ENCODE assay signal across 9 cellular contexts in genomic region chr6:151763938-151764680, GRCh38. TPM values are rescaled to one million over a fixed set of nuclear protein-coding genes. Genes with fewer than 3 reads are reported as not detected.
DNase-seq lines count a peak whose midpoint lies in the region; ATAC-seq, FAIRE-seq and TF ChIP-seq lines count a peak whose summit lies in the region.
"Had no signal": no experiment of that assay in that cellular context is flagged by ENCODE, and none has a peak within 500 bp of the region (broad histone marks: within the 10 kb centered on the region; RNA-seq: fewer than 3 reads in every experiment).

No MANE protein-coding gene starts in this region.

- peak overlapping the region; percentile 4 to 34; a peak in 3 of 4 replicates for H3K4me3 ChIP-seq in HCT116 (replicated peaks in 1 of 2; ENCODE audit: low read depth in 1 of 2, low read length in 2 of 2)
- H3K4me3 ChIP-seq: BLaER1 treated with 17β-estradiol and CSF1 and Interleukin-3, amounts not matched to agents 10 nM and 100 nM had no signal

- H3K27me3 Mint-ChIP-seq in activated CD4-positive, alpha-beta T cell treated with anti-CD3 and anti-CD28 coated beads, Interleukin-2, amount 10 ng/mL, durations not matched to agents 24 days and 14 days, result peaks cover 17% of the 10 kb centered on the region

- TF ChIP-seq POLR2A in HCT116 (IDR thresholded peaks at IDR 0.05; ENCODE audit: borderline replicate concordance, extremely low read depth, insufficient read depth, insufficient read length), result no peak

- CTCF ChIA-PET in HCT116 (lab: Charles Lee), result interaction anchor here (1.4 to 2.9 kb wide), 5 partner anchors 88 to 538 kb away, joined by 4 to 44 read pairs (median 6); no protein-coding TSS in a partner anchor

- H3K27ac ChIP-seq in HCT116 (ENCODE audit: low read depth, low read length), result no peak overlapping the region
- H3K27ac ChIP-seq: BLaER1 treated with 17β-estradiol and CSF1 and Interleukin-3, amounts not matched to agents 10 nM and 100 nM had no signal

- H3K4me3 Mint-ChIP-seq in activated CD4-positive, alpha-beta T cell treated with anti-CD3 and anti-CD28 coated beads, Interleukin-2, amount 10 ng/mL, durations not matched to agents 24 days and 14 days, result peak overlapping the region; percentile 3

- no peaks in the 10 kb centered on the region for H3K27me3 ChIP-seq in HCT116 (ENCODE audit: insufficient read depth, low read length)
- H3K27me3 ChIP-seq: BLaER1 treated with 17β-estradiol and CSF1 and Interleukin-3, amounts not matched to agents 10 nM and 100 nM had no signal

- H3K27ac Mint-ChIP-seq in activated CD4-positive, alpha-beta T cell treated with anti-CD3 and anti-CD28 coated beads, Interleukin-2, amount 10 ng/mL, durations not matched to agents 24 days and 14 days, result no peak overlapping the region

- peaks cover 0 to 21% of the 10 kb centered on the region in 2 experiments; a peak in 2 of 4 replicates for H3K4me1 ChIP-seq in HCT116 (ENCODE audit: control insufficient read depth in 1 of 2, insufficient read depth in 2 of 2, low read length in 2 of 2)

- H3K9me2 ChIP-seq in HCT116 (ENCODE audit: insufficient read depth), result no peaks in the 10 kb centered on the region

- H3K36me3 ChIP-seq in HCT116 (ENCODE audit: control insufficient read depth in 1 of 2, insufficient read depth in 2 of 2, low read length in 2 of 2), result no peaks in the 10 kb centered on the region
- H3K36me3 ChIP-seq: BLaER1 treated with 17β-estradiol and CSF1 and Interleukin-3, amounts not matched to agents 10 nM and 100 nM had no signal

- peak; percentile 82 to 96 (median 92) for TF ChIP-seq CTCF in HCT116 (IDR thresholded peaks at IDR 0.05 in 2 of 3, conservative IDR thresholded peaks at IDR 0.05 in 1 of 3; ENCODE audit: borderline replicate concordance in 1 of 3, insufficient read depth in 1 of 3, low read depth in 2 of 3, low read length in 2 of 3)

- H3K9me3 ChIP-seq in HCT116 (ENCODE audit: control insufficient read depth in 1 of 2, insufficient read depth in 1 of 2, low read depth in 1 of 2, low read length in 2 of 2), result no peaks in the 10 kb centered on the region
- H3K9me3 ChIP-seq: BLaER1 treated with 17β-estradiol and CSF1 and Interleukin-3, amounts not matched to agents 10 nM and 100 nM had no signal

- intact Hi-C loops in HCT116 (cut with micrococcal nuclease), result loop anchor here (1.0 to 5.0 kb wide), 2 partner anchors 87 to 504 kb away; no protein-coding TSS in a partner anchor
- intact Hi-C loops in activated CD4-positive, alpha-beta T cell treated with anti-CD3 and anti-CD28 coated beads, Interleukin-2, amount 10 ng/mL, durations not matched to agents 24 days and 14 days (cut with micrococcal nuclease), result loop anchor here (2.0 kb wide), 1 partner anchor 73 kb away; no protein-coding TSS in a partner anchor

- RAD21 ChIA-PET in HCT116 (lab: Charles Lee; ENCODE audit: low non-redundant PET in 1 of 2, low total read pairs in 2 of 2, uncharacterized antibody in 2 of 2, unreplicated experiment in 2 of 2), result interaction anchor here in 1 of 2 experiments (1.8 kb wide), 1 partner anchor 361 kb away, joined by 11 read pairs; no protein-coding TSS in a partner anchor

- DNase-seq in NCI-H1417 (lab: John Stamatoyannopoulos, UW), result peak in 2 of 3 experiments; percentile 31 to 68
- DNase-seq in NCI-H1417 treated with DMSO at 0.1 percent for 48 hours (lab: John Stamatoyannopoulos, UW), result no peak
- peak; percentile 53 for DNase-seq in HCT116 (ENCODE audit: low read depth, low spot score)
- peak; percentile 55 for DNase-seq in LoVo (ENCODE audit: low spot score)
- DNase-seq in activated CD4-positive, alpha-beta T cell treated with anti-CD3 and anti-CD28 coated beads, Interleukin-2, amount 10 ng/mL, durations not matched to agents 24 days and 14 days, result peak; percentile 74
- DNase-seq in medulla oblongata (ENCODE audit: extremely low spot score), result peak; percentile 76
- peak; percentile 58 for DNase-seq in stimulated activated CD8-positive, alpha-beta memory T cell treated with anti-CD3 and anti-CD28 coated beads, Interleukin-4, amount 100 ng/mL, for 48 hours

- no TSS peak for BruUV-seq in HCT116 (replicated peaks; lab: Mats Ljungman, UMichigan)

- peak overlapping the region; percentile 100 for H2AFZ ChIP-seq in HCT116 (ENCODE audit: low read depth, low read length, poor library complexity, severe bottlenecking)

- H3K4me2 ChIP-seq in HCT116 (ENCODE audit: low read length), result peak overlapping the region; percentile 66

- peak; percentile 61 for FAIRE-seq in endometrium (lab: Jason Lieb, UNC)

- peak; percentile 72 for TF ChIP-seq RAD21 in HCT116 (IDR thresholded peaks at IDR 0.05; ENCODE audit: low read depth)

- H4K20me1 ChIP-seq in HCT116 (ENCODE audit: insufficient read depth), result no peaks in the 10 kb centered on the region
- H4K20me1 ChIP-seq: BLaER1 treated with 17β-estradiol and CSF1 and Interleukin-3, amounts not matched to agents 10 nM and 100 nM had no signal

- no peaks in the 10 kb centered on the region for H3K79me2 ChIP-seq in HCT116 (ENCODE audit: insufficient read depth, low read length)

- ATAC-seq in HCT116, result peak; percentile 95

- H3K9me3 Mint-ChIP-seq in activated CD4-positive, alpha-beta T cell treated with anti-CD3 and anti-CD28 coated beads, Interleukin-2, amount 10 ng/mL, durations not matched to agents 24 days and 14 days, result no peaks in the 10 kb centered on the region

- H3K36me3 Mint-ChIP-seq in activated CD4-positive, alpha-beta T cell treated with anti-CD3 and anti-CD28 coated beads, Interleukin-2, amount 10 ng/mL, durations not matched to agents 24 days and 14 days (ENCODE audit: low read depth), result no peaks in the 10 kb centered on the region

- POLR2A ChIA-PET in HCT116 (lab: Charles Lee), result interaction anchor here (1.5 kb wide), 1 partner anchor 360 kb away, joined by 5 read pairs; no protein-coding TSS in a partner anchor

- H3K9ac ChIP-seq in HCT116 (ENCODE audit: low read length), result no peak overlapping the region
- H3K9ac ChIP-seq: BLaER1 treated with 17β-estradiol and CSF1 and Interleukin-3, amounts not matched to agents 10 nM and 100 nM had no signal

- H3K4me1 Mint-ChIP-seq in activated CD4-positive, alpha-beta T cell treated with anti-CD3 and anti-CD28 coated beads, Interleukin-2, amount 10 ng/mL, durations not matched to agents 24 days and 14 days, result peaks cover 26% of the 10 kb centered on the region

TF ChIP-seq in HCT116, 20 proteins besides CTCF, POLR2A, EP300 and RAD21:
- TF ChIP-seq, protein P1, sequence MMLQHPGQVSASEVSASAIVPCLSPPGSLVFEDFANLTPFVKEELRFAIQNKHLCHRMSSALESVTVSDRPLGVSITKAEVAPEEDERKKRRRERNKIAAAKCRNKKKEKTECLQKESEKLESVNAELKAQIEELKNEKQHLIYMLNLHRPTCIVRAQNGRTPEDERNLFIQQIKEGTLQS (IDR thresholded peaks at IDR 0.05), result no peak
- peak; percentile 58; the same call in 1 of the 2 replicates for TF ChIP-seq CBX3 (IDR thresholded peaks at IDR 0.05; ENCODE audit: low read depth)

RNA-seq across cellular contexts. Expression of gene ESR1, which starts 43.4 kb away (rescaled TPM):
- 0.17 TPM for total RNA-seq in HCT116 (2021; ENCODE audit: unreplicated experiment)
- polyA plus RNA-seq in HCT116 (2012), result not detected in 2 replicates
- 0.35 and 0.38 TPM in 2 replicates for total RNA-seq in activated CD4-positive, alpha-beta T cell treated with anti-CD3 and anti-CD28 coated beads, Interleukin-2, amount 10 ng/mL, durations not matched to agents 24 days and 14 days
